ENCODE assay signal across 8 cellular contexts in the genomic region with DNA sequence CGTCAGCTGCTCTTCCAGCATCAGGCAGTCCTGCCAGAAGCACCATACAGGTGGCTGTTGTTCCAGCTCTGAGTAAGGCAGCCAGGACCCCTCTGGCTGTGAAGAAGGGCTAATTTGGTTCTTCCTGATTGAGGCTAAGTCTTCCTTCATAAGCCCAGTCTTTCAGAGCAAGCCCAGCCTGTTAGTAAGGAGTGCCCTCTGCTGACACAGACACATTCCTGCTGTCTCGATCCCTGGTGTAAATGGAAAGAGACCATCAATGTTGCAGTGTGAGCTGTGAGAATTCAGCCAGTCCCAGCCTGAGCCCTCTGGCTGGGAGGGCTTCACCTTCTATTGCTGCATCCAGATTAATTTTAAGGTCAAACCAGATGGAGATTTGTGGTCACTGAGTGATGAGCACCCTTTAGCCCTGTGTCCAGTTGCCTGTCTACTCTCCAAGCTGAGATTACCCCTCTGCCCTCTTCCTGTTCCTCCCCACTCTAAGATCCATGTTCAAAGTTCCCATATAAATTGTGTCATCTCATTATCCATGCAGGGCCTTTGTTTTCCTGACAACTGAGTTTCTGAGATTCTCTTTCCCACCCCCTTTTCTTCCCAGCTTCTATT. TPM values are rescaled to one million over a fixed set of nuclear protein-coding genes. Genes with fewer than 3 reads are reported as not detected.
A peak's percentile ranks its signal among the peaks of the same experiment; 100 is the strongest.
DNase-seq lines count a peak whose midpoint lies in the region; ATAC-seq and TF ChIP-seq lines count a peak whose summit lies in the region.

No MANE protein-coding gene starts in this region.

- H3K18ac ChIP-seq in neuronal stem cell (ENCODE audit: low read length), result no peak overlapping the region

- no peaks in the 10 kb centered on the region for H3K9me2 ChIP-seq in OCI-LY7 (ENCODE audit: insufficient read depth, low read length)

- no peak overlapping the region for H3K23ac ChIP-seq in neuronal stem cell (ENCODE audit: low read depth, low read length, poor library complexity)

- H4K8ac ChIP-seq in neuronal stem cell (ENCODE audit: low read depth, low read length), result no peak overlapping the region

- H3K27ac ChIP-seq in OCI-LY7 (ENCODE audit: low read depth, low read length, poor library complexity, severe bottlenecking) (no peak overlapping the region), neuronal stem cell (replicated peaks; ENCODE audit: low read length) (no peak overlapping the region)

- no peak overlapping the region for H3K14ac ChIP-seq in neuronal stem cell (ENCODE audit: low read length)

- H2BK5ac ChIP-seq in neuronal stem cell (ENCODE audit: low read length), result no peak overlapping the region

- H3K79me2 ChIP-seq in OCI-LY7 (ENCODE audit: insufficient read depth, low read depth, low read length), result no peaks in the 10 kb centered on the region

- no peak overlapping the region for H3K9ac ChIP-seq in neuronal stem cell (ENCODE audit: low read depth, low read length, poor library complexity)

- no peaks in the 10 kb centered on the region for H4K20me1 ChIP-seq in OCI-LY7 (ENCODE audit: insufficient read depth, low read length)

- no peaks in the 10 kb centered on the region for H3K9me3 ChIP-seq in OCI-LY7 (ENCODE audit: low read length)
- H3K9me3 ChIP-seq in neuronal stem cell (replicated peaks in 1 of 2; ENCODE audit: control insufficient read depth in 2 of 2, insufficient read depth in 1 of 2, low read depth in 1 of 2, low read length in 2 of 2), result no peaks in the 10 kb centered on the region

- DNase-seq in SIG-M5 treated with dmso at 0.1 percent for 504 hours (lab: John Stamatoyannopoulos, UW; ENCODE audit: unreplicated experiment) (peak; percentile 76), SIG-M5 (lab: John Stamatoyannopoulos, UW) (no peak), OCI-LY7 (ENCODE audit: low spot score) (peak; percentile 84), fibroblast of gingiva (ENCODE audit: low read depth) (peak; percentile 20), neuronal stem cell (ENCODE audit: low spot score) (peak; percentile 46), NCI-H187 treated with DMSO at 0.1 percent for 48 hours (lab: John Stamatoyannopoulos, UW) (no peak)

- ATAC-seq in GM18861 (IDR thresholded peaks at IDR 0.05; ENCODE audit: unreplicated experiment), result no peak
- ATAC-seq in HG03520 (IDR thresholded peaks at IDR 0.05; ENCODE audit: unreplicated experiment), result no peak

- peaks cover 23% of the 10 kb centered on the region for H3K4me1 ChIP-seq in OCI-LY7 (ENCODE audit: insufficient read depth, low read length, poor library complexity, severe bottlenecking)
- no peaks in the 10 kb centered on the region for H3K4me1 ChIP-seq in neuronal stem cell (ENCODE audit: control insufficient read depth in 2 of 2, insufficient read depth in 1 of 2, low read depth in 1 of 2, low read length in 2 of 2)

- no peak overlapping the region for H2BK120ac ChIP-seq in neuronal stem cell (ENCODE audit: low read depth, low read length)

- no peak overlapping the region for H2BK12ac ChIP-seq in neuronal stem cell (ENCODE audit: low read length)

- H3K4ac ChIP-seq in neuronal stem cell (ENCODE audit: low read length), result no peak overlapping the region

- H3K27me3 ChIP-seq in neuronal stem cell (ENCODE audit: control insufficient read depth in 3 of 3, insufficient read depth in 3 of 3, low read depth in 1 of 3, low read length in 3 of 3), result peaks cover 0 to 4% (median 0%) of the 10 kb centered on the region in 3 experiments

- no peak overlapping the region for H2BK15ac ChIP-seq in neuronal stem cell (ENCODE audit: low read length)

- H3K4me2 ChIP-seq in OCI-LY7 (ENCODE audit: low read length), result peak overlapping the region; percentile 30
- no peak overlapping the region for H3K4me2 ChIP-seq in neuronal stem cell (ENCODE audit: insufficient read depth, low read length, poor library complexity, severe bottlenecking)

- no peak overlapping the region for H4K91ac ChIP-seq in neuronal stem cell (ENCODE audit: low read depth, low read length, poor library complexity)

- no peaks in the 10 kb centered on the region for H3K79me1 ChIP-seq in neuronal stem cell (ENCODE audit: low read depth, low read length)

- POLR2A ChIA-PET in OCI-LY7 (lab: Charles Lee), result no interaction called here

- CTCF ChIA-PET in OCI-LY7 (lab: Charles Lee; ENCODE audit: unreplicated experiment), result interaction anchor here (0.9 to 1.4 kb wide), 2 partner anchors 368 to 379 kb away, joined by 3 to 4 read pairs; no protein-coding TSS in a partner anchor

- WGBS in neuronal stem cell (ENCODE audit: extremely low coverage in 2 of 2, insufficient read length in 2 of 2, insufficient replicate concordance in 1 of 2), 2 donors, result no CpG with 5 or more reads among the region's 2 CpGs

- H2AK5ac ChIP-seq in neuronal stem cell (ENCODE audit: low read depth, low read length), result no peak overlapping the region

- H3K4me3 ChIP-seq in OCI-LY7 (ENCODE audit: low read depth, low read length, poor library complexity, severe bottlenecking) (no peak overlapping the region), neuronal stem cell (ENCODE audit: low read length in 2 of 2) (no peak overlapping the region)

- peak; percentile 90 for TF ChIP-seq CTCF in OCI-LY7 (conservative IDR thresholded peaks at IDR 0.05; ENCODE audit: low read length)

- intact Hi-C loops in OCI-LY7 (cut with micrococcal nuclease; ENCODE audit: unreplicated experiment), result loop anchor here (1.0 to 5.0 kb wide), 6 partner anchors 70 to 578 kb away; no protein-coding TSS in a partner anchor

- BruUV-seq in OCI-LY7 (replicated peaks; lab: Mats Ljungman, UMichigan), result no TSS peak

- H2AFZ ChIP-seq in OCI-LY7 (ENCODE audit: low read length), result peak overlapping the region; percentile 48; the same call in 1 of the 2 replicates
- H2AFZ ChIP-seq in neuronal stem cell (ENCODE audit: low read length), result no peak overlapping the region

- H3K36me3 ChIP-seq in OCI-LY7 (ENCODE audit: insufficient read depth, low read length) (no peaks in the 10 kb centered on the region), neuronal stem cell (replicated peaks in 1 of 2; ENCODE audit: control insufficient read depth in 2 of 2, insufficient read depth in 2 of 2, low read length in 2 of 2) (no peaks in the 10 kb centered on the region)

RNA-seq across cellular contexts. Expression of gene KIRREL1, which starts 44.8 kb away (rescaled TPM):
- total RNA-seq in OCI-LY7 (2014; rRNA removed; shearing (Covaris generic)), result not detected in 2 replicates
- not detected in 2 replicates for total RNA-seq in OCI-LY7 (2022)
- polyA plus RNA-seq in neuronal stem cell (2013, experiment 1 of 2), result 45.3 TPM
- polyA plus RNA-seq in neuronal stem cell (2013, experiment 2 of 2), result 45.3 TPM

Comparison
In these comparisons a context has a peak if more than half of its experiments do, and no peak if none do; other contexts are left out.
1. DNase-seq: peak in SIG-M5 treated with dmso at 0.1 percent for 504 hours (single experiment), OCI-LY7 (single experiment), fibroblast of gingiva (single experiment) and neuronal stem cell (single experiment); none in SIG-M5 (single experiment) and NCI-H187 treated with DMSO at 0.1 percent for 48 hours (single experiment).